In the genomic region with DNA sequence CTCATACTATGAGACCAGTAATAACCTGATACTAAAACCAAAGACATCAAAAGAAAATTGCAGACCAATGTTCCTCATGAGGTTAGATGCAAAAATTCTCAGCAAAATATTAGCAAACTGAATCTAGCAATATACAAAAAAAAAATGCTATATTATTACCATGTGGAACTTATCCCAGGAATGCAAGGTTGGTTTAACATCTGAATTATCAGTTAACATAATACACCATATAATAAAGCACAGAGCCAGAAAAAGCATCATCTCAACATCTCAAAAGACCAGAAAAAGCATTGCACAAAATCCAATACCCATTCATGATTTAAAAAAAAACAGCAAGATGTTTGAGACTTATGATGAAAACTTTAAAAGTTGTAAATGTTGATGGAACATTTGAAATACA, we compare ENCODE assay signal across 20 cellular contexts.
"Had no signal": no experiment of that assay in that cellular context is flagged by ENCODE, and none has a peak within 500 bp of the region (broad histone marks: within the 10 kb centered on the region; RNA-seq: fewer than 3 reads in every experiment).

No MANE protein-coding gene starts in this region.

- H3K4me1 ChIP-seq: colonic mucosa, esophagus muscularis mucosa, heart right ventricle, lower lobe of right lung had no signal

- H3K9me3 ChIP-seq: colonic mucosa had no signal

- DNase-seq: colonic mucosa; cortex of kidney; effector CD8-positive, alpha-beta T cell; foreskin keratinocyte; gastrocnemius medialis; glutamatergic neuron; head of caudate nucleus; heart right ventricle; hippocampal formation; left cardiac atrium; left lung; left ventricle myocardium superior; lower lobe of right lung; mesenchymal stem cell; mucosa of descending colon; naive B cell had no signal

- FAIRE-seq: endothelial cell of umbilical vein, islet of Langerhans, keratinocyte had no signal

- H3K4me3 ChIP-seq: colonic mucosa, esophagus muscularis mucosa, gastrocnemius medialis, heart right ventricle, left lung, lower lobe of right lung, mucosa of descending colon had no signal

- H3K27ac ChIP-seq: colonic mucosa, esophagus muscularis mucosa, foreskin keratinocyte, gastrocnemius medialis, heart right ventricle, left lung, lower lobe of right lung had no signal

- H3K36me3 ChIP-seq: colonic mucosa, esophagus muscularis mucosa, gastrocnemius medialis, heart right ventricle, left lung, lower lobe of right lung had no signal

- H3K27me3 ChIP-seq: colonic mucosa, esophagus muscularis mucosa, foreskin keratinocyte, gastrocnemius medialis, heart right ventricle, left lung had no signal

- ATAC-seq: foreskin keratinocyte, gastrocnemius medialis, heart right ventricle, left cardiac atrium, left lung, left ventricle myocardium superior, lower lobe of right lung, mucosa of descending colon had no signal
